Comparison of ENCODE assay signal across 1 cellular context in the genomic region with DNA sequence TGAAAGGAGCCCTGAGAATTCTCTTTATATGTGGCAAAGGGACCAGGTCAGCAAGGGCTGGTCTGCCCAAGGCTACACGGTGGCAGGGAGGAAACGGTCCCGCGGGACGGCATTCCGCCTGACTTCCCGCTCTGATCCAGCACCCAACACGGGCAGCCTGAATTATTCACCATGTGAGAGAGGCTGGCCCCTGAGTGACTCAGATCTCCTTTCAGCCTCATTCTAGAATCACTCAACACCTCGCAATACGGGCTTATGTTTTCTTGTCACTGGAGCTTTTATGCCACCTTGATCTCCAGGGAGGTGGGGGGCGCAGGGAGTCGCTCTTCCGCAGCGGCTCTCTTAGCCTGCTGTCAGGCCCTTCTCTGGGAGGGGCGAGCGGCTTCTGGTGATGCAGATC.
TF ChIP-seq lines count a peak whose summit lies in the region.

No MANE protein-coding gene starts in this region.

TF ChIP-seq in HEK293, 187 proteins besides CTCF, POLR2A, EP300 and RAD21 (continued from another document):
- TF ChIP-seq, protein P1, sequence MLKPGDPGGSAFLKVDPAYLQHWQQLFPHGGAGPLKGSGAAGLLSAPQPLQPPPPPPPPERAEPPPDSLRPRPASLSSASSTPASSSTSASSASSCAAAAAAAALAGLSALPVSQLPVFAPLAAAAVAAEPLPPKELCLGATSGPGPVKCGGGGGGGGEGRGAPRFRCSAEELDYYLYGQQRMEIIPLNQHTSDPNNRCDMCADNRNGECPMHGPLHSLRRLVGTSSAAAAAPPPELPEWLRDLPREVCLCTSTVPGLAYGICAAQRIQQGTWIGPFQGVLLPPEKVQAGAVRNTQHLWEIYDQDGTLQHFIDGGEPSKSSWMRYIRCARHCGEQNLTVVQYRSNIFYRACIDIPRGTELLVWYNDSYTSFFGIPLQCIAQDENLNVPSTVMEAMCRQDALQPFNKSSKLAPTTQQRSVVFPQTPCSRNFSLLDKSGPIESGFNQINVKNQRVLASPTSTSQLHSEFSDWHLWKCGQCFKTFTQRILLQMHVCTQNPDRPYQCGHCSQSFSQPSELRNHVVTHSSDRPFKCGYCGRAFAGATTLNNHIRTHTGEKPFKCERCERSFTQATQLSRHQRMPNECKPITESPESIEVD (tag by site-specific recombination; IDR thresholded peaks at IDR 0.05) = no peak
- TF ChIP-seq ZNF23 (tag by site-specific recombination; IDR thresholded peaks at IDR 0.05; ENCODE audit: borderline replicate concordance) = no peak
